Comparison of ENCODE assay signal across 9 cellular contexts in genomic region chr5:179265529-179266290, GRCh38.
DNase-seq lines count a peak whose midpoint lies in the region; ATAC-seq lines count a peak whose summit lies in the region.
"Had no signal": no experiment of that assay in that cellular context is flagged by ENCODE, and none has a peak within 500 bp of the region (broad histone marks: within the 10 kb centered on the region; RNA-seq: fewer than 3 reads in every experiment).

No MANE protein-coding gene starts in this region.

- no peak overlapping the region for H3K23ac ChIP-seq in neuronal stem cell (ENCODE audit: low read depth, low read length, poor library complexity)

- H3K18ac ChIP-seq in neuronal stem cell (ENCODE audit: low read length), result peak overlapping the region; percentile 85

- H3K14ac ChIP-seq in neuronal stem cell (ENCODE audit: low read length), result peak overlapping the region; percentile 63

- no peak for ATAC-seq in HG03378 (IDR thresholded peaks at IDR 0.05; ENCODE audit: unreplicated experiment)

- no peak overlapping the region for H3K27ac ChIP-seq in neuronal stem cell (replicated peaks; ENCODE audit: low read length)

- H3K4me3 ChIP-seq in neuronal stem cell (ENCODE audit: low read length in 2 of 2), result no peak overlapping the region

- H3K27me3 ChIP-seq in neuronal stem cell (ENCODE audit: control insufficient read depth in 3 of 3, insufficient read depth in 3 of 3, low read depth in 1 of 3, low read length in 3 of 3), result peaks cover 0 to 5% (median 0%) of the 10 kb centered on the region in 3 experiments

- no peak overlapping the region for H2BK15ac ChIP-seq in neuronal stem cell (ENCODE audit: low read length)

- peak overlapping the region; percentile 44 for H3K9ac ChIP-seq in neuronal stem cell (ENCODE audit: low read depth, low read length, poor library complexity)

- no peaks in the 10 kb centered on the region for H3K9me3 ChIP-seq in neuronal stem cell (replicated peaks in 1 of 2; ENCODE audit: control insufficient read depth in 2 of 2, insufficient read depth in 1 of 2, low read depth in 1 of 2, low read length in 2 of 2)

- H4K8ac ChIP-seq in neuronal stem cell (ENCODE audit: low read depth, low read length), result no peak overlapping the region

- peak overlapping the region; percentile 66 for H2BK5ac ChIP-seq in neuronal stem cell (ENCODE audit: low read length)

- peak overlapping the region; percentile 58 for H2BK12ac ChIP-seq in neuronal stem cell (ENCODE audit: low read length)

- H4K91ac ChIP-seq in neuronal stem cell (ENCODE audit: low read depth, low read length, poor library complexity), result no peak overlapping the region

- H3K4ac ChIP-seq in neuronal stem cell (ENCODE audit: low read length), result no peak overlapping the region

- WGBS in neuronal stem cell (ENCODE audit: extremely low coverage in 2 of 2, insufficient read length in 2 of 2, insufficient replicate concordance in 1 of 2), 2 donors, result no CpG with 5 or more reads among the region's 34 CpGs

- peaks cover 0 to 11% of the 10 kb centered on the region in 2 donors for H3K4me1 ChIP-seq in neuronal stem cell (ENCODE audit: control insufficient read depth in 2 of 2, insufficient read depth in 1 of 2, low read depth in 1 of 2, low read length in 2 of 2)

- no peak overlapping the region for H2BK120ac ChIP-seq in neuronal stem cell (ENCODE audit: low read depth, low read length)

- peak overlapping the region; percentile 35 for H2AFZ ChIP-seq in neuronal stem cell (ENCODE audit: low read length)

- H3K36me3 ChIP-seq in neuronal stem cell (replicated peaks in 1 of 2; ENCODE audit: control insufficient read depth in 2 of 2, insufficient read depth in 2 of 2, low read length in 2 of 2), result no peaks in the 10 kb centered on the region

- H2AK5ac ChIP-seq in neuronal stem cell (ENCODE audit: low read depth, low read length), result peak overlapping the region; percentile 92

- H3K79me1 ChIP-seq in neuronal stem cell (ENCODE audit: low read depth, low read length), result peaks cover 5% of the 10 kb centered on the region

- DNase-seq in AG08396 (ENCODE audit: low spot score) (peak; percentile 97), NCI-H446 (lab: John Stamatoyannopoulos, UW) (peak; percentile 65 to 71), fibroblast of the conjunctiva (ENCODE audit: low read depth) (peak; percentile 98), neuronal stem cell (ENCODE audit: low spot score) (no peak), NCI-H1694 treated with DMSO at 0.1 percent for 48 hours (lab: John Stamatoyannopoulos, UW) (no peak), NCI-H1105 treated with DMSO at 0.1 percent for 48 hours (lab: John Stamatoyannopoulos, UW) (no peak), NCI-H187 treated with DMSO at 0.1 percent for 48 hours (lab: John Stamatoyannopoulos, UW) (no peak)
- DNase-seq: activated CD4-positive, alpha-beta T cell treated with anti-CD3 and anti-CD28 coated beads for 48 hours had no signal

- no peak overlapping the region for H3K4me2 ChIP-seq in neuronal stem cell (ENCODE audit: insufficient read depth, low read length, poor library complexity, severe bottlenecking)

Comparison
In these comparisons a context has a peak if more than half of its experiments do, and no peak if none do; other contexts are left out.
1. DNase-seq: peak in AG08396 (single experiment), NCI-H446 (2 of 2) and fibroblast of the conjunctiva (single experiment); none in neuronal stem cell (single experiment), NCI-H1694 treated with DMSO at 0.1 percent for 48 hours (single experiment), NCI-H1105 treated with DMSO at 0.1 percent for 48 hours (single experiment) and NCI-H187 treated with DMSO at 0.1 percent for 48 hours (single experiment).